Comparison of ENCODE assay signal across 23 cellular contexts in the genomic region with DNA sequence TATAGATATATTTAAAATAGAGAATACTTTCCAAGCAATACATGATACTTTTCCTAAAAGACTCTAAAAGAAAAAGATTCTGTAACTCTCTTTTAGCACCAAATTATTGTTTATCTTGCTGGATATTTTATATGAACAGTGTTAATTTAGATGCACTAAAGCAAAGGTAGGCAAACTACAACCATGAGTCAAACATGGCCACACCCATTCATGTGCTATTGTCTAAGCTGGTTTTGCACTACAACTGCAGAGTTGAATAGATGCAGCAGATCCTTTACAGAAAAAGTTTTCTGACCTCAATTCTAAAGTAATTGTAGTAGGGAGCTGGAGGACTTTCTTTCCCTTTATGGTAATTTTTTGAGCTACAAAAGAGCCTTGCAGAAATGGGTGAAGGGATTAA. TPM values are rescaled to one million over a fixed set of nuclear protein-coding genes. Genes with fewer than 3 reads are reported as not detected.
"Had no signal": no experiment of that assay in that cellular context is flagged by ENCODE, and none has a peak within 500 bp of the region (broad histone marks: within the 10 kb centered on the region; RNA-seq: fewer than 3 reads in every experiment).

No MANE protein-coding gene starts in this region.

- ATAC-seq: gastroesophageal sphincter; naive thymus-derived CD4-positive, alpha-beta T cell; psoas muscle; right lobe of liver; stimulated activated naive B cell treated with anti-CD40 and anti-IgM and Interleukin-4, amounts not matched to agents 10 μg/mL and 1 μg/mL and 100 μg/mL, for 72 hours; stimulated activated naive CD8-positive, alpha-beta T cell treated with anti-CD3 and anti-CD28 coated beads, Interleukin-15, amount 100 ng/mL, for 72 hours had no signal

- H3K9me3 ChIP-seq: esophagus muscularis mucosa, gastroesophageal sphincter, left ventricle myocardium inferior, psoas muscle, right lobe of liver, spleen, thoracic aorta, transverse colon had no signal

- H3K27me3 Mint-ChIP-seq: naive thymus-derived CD4-positive, alpha-beta T cell; stimulated activated naive B cell treated with anti-CD40 and anti-IgM and Interleukin-4, amounts not matched to agents 10 μg/mL and 1 μg/mL and 100 μg/mL, for 72 hours; stimulated activated naive CD8-positive, alpha-beta T cell treated with anti-CD3 and anti-CD28 coated beads, Interleukin-15, amount 100 ng/mL, for 72 hours had no signal

- H3K4me1 ChIP-seq: esophagus muscularis mucosa, gastroesophageal sphincter, left ventricle myocardium inferior, psoas muscle, spleen had no signal

- H3K4me1 Mint-ChIP-seq: nephron progenitor cell; stimulated activated naive B cell treated with anti-CD40 and anti-IgM and Interleukin-4, amounts not matched to agents 10 μg/mL and 1 μg/mL and 100 μg/mL, for 72 hours had no signal

- DNase-seq: effector CD4-positive, alpha-beta T cell; immature natural killer cell; left ventricle myocardium inferior; mesendoderm; naive thymus-derived CD4-positive, alpha-beta T cell; nephron progenitor cell; psoas muscle; retina; right lobe of liver; spleen; stimulated activated CD4-positive, alpha-beta T cell treated with anti-CD3 and anti-CD28 coated beads, Interleukin-15, amount 100 ng/mL, for 24 hours; stimulated activated CD4-positive, alpha-beta T cell treated with anti-CD3 and anti-CD28 coated beads, Interleukin-1b, Interleukin-23, amount 100 ng/mL, for 48 hours; stimulated activated CD4-positive, alpha-beta T cell treated with anti-CD3 and anti-CD28 coated beads, Interleukin-4, amount 100 ng/mL, for 24 hours; stimulated activated naive B cell treated with anti-CD40 and anti-IgM and Interleukin-4, amounts not matched to agents 10 μg/mL and 1 μg/mL and 100 μg/mL, for 72 hours; stimulated activated naive CD8-positive, alpha-beta T cell treated with anti-CD3 and anti-CD28 coated beads, Interleukin-15, amount 100 ng/mL, for 72 hours; transverse colon had no signal

- H3K9me3 Mint-ChIP-seq: immature natural killer cell; naive thymus-derived CD4-positive, alpha-beta T cell; nephron progenitor cell; stimulated activated naive B cell treated with anti-CD40 and anti-IgM and Interleukin-4, amounts not matched to agents 10 μg/mL and 1 μg/mL and 100 μg/mL, for 72 hours; stimulated activated naive CD8-positive, alpha-beta T cell treated with anti-CD3 and anti-CD28 coated beads, Interleukin-15, amount 100 ng/mL, for 72 hours had no signal

- H3K27me3 ChIP-seq: esophagus muscularis mucosa, gastroesophageal sphincter, right lobe of liver, spleen, transverse colon had no signal

- H3K4me3 Mint-ChIP-seq: immature natural killer cell; naive thymus-derived CD4-positive, alpha-beta T cell; nephron progenitor cell; stimulated activated naive B cell treated with anti-CD40 and anti-IgM and Interleukin-4, amounts not matched to agents 10 μg/mL and 1 μg/mL and 100 μg/mL, for 72 hours; stimulated activated naive CD8-positive, alpha-beta T cell treated with anti-CD3 and anti-CD28 coated beads, Interleukin-15, amount 100 ng/mL, for 72 hours had no signal

- H3K4me3 ChIP-seq: coronary artery, esophagus muscularis mucosa, gastroesophageal sphincter, left ventricle myocardium inferior, lung, psoas muscle, right lobe of liver, spleen, thoracic aorta, transverse colon had no signal

- H3K27ac ChIP-seq: coronary artery, esophagus muscularis mucosa, gastroesophageal sphincter, left ventricle myocardium inferior, psoas muscle, right lobe of liver, spleen, thoracic aorta, transverse colon had no signal

- H3K27ac Mint-ChIP-seq: immature natural killer cell; naive thymus-derived CD4-positive, alpha-beta T cell; nephron progenitor cell; stimulated activated naive B cell treated with anti-CD40 and anti-IgM and Interleukin-4, amounts not matched to agents 10 μg/mL and 1 μg/mL and 100 μg/mL, for 72 hours; stimulated activated naive CD8-positive, alpha-beta T cell treated with anti-CD3 and anti-CD28 coated beads, Interleukin-15, amount 100 ng/mL, for 72 hours had no signal

RNA-seq across cellular contexts. Expression of a gene that starts 39.9 kb away (rescaled TPM):
- total RNA-seq: dermis microvascular lymphatic vessel endothelial cell; naive thymus-derived CD4-positive, alpha-beta T cell; spleen; subcutaneous adipose tissue had no signal
